8 cellular contexts compared by ENCODE assay signal in genomic region chr10:103712898-103713498, GRCh38.
DNase-seq lines count a peak whose midpoint lies in the region; ATAC-seq, FAIRE-seq and TF ChIP-seq lines count a peak whose summit lies in the region.

No MANE protein-coding gene starts in this region.

- H4K20me1 ChIP-seq in PC-9 (ENCODE audit: insufficient read depth) (no peaks in the 10 kb centered on the region), neural cell (ENCODE audit: insufficient read depth) (no peaks in the 10 kb centered on the region)

- H2AFZ ChIP-seq in PC-9 (no peak overlapping the region), neural cell (ENCODE audit: low read depth, low read length) (no peak overlapping the region)

- no peaks in the 10 kb centered on the region for H3K9me3 ChIP-seq in PC-9 (ENCODE audit: insufficient read depth, low read depth)
- no peaks in the 10 kb centered on the region for H3K9me3 ChIP-seq in neural cell (ENCODE audit: low read length)
- H3K9me3 ChIP-seq in stomach, result no peaks in the 10 kb centered on the region

- WGBS in stomach, 5 donors, result 12 to 19% (median 16%) methylated on average over 7 to 8 of the region's 8 CpGs

- no peak overlapping the region for H3K4me2 ChIP-seq in PC-9
- H3K4me2 ChIP-seq in neural cell (ENCODE audit: low read length), result no peak overlapping the region

- TF ChIP-seq CTCF in PC-9 (conservative IDR thresholded peaks at IDR 0.05) (peak; percentile 93), neural cell (IDR thresholded peaks at IDR 0.05; ENCODE audit: poor library complexity, severe bottlenecking) (peak; percentile 94), stomach (IDR thresholded peaks at IDR 0.05) (peak in 5 of 7 experiments; percentile 88 to 97 (median 94))

- CTCF ChIA-PET in PC-9 (lab: Charles Lee), result interaction anchor here (0.6 to 1.1 kb wide), 3 partner anchors 68 to 411 kb away, joined by 3 to 5 read pairs (median 3); no protein-coding TSS in a partner anchor

- FAIRE-seq in A204.1 (lab: Jason Lieb, UNC) (peak; percentile 94), GM12891 (lab: Jason Lieb, UNC) (peak; percentile 98)

- H3K36me3 ChIP-seq in PC-9 (ENCODE audit: low read depth), result no peaks in the 10 kb centered on the region
- H3K36me3 ChIP-seq in neural cell (ENCODE audit: insufficient read depth, low read length), result no peaks in the 10 kb centered on the region
- no peaks in the 10 kb centered on the region for H3K36me3 ChIP-seq in stomach

- H3K4me3 ChIP-seq in PC-9 (no peak overlapping the region), neural cell (ENCODE audit: low read length) (no peak overlapping the region), stomach (no peak overlapping the region)

- peaks cover 43% of the 10 kb centered on the region for H3K4me1 ChIP-seq in PC-9 (replicated peaks; ENCODE audit: insufficient read depth)
- peaks cover 0 to 33% (median 22%) of the 10 kb centered on the region in 4 donors for H3K4me1 ChIP-seq in stomach

- H3F3A ChIP-seq in PC-9 (ENCODE audit: insufficient read depth, low read depth) (peaks cover 10% of the 10 kb centered on the region; the same call in 1 of the 2 replicates), neural cell (ENCODE audit: insufficient read depth, low read length, poor library complexity, severe bottlenecking) (no peaks in the 10 kb centered on the region)

- no peaks in the 10 kb centered on the region for H3K27me3 ChIP-seq in PC-9 (ENCODE audit: insufficient read depth, low read depth)
- H3K27me3 ChIP-seq in neural cell (ENCODE audit: insufficient read depth, low read depth, low read length), result no peaks in the 10 kb centered on the region
- no peaks in the 10 kb centered on the region for H3K27me3 ChIP-seq in stomach

- H3K27me3 Mint-ChIP-seq in activated T-cell treated with anti-CD3 and anti-CD28 coated beads, Interleukin-2, amount 50 U/mL, for 4 hours (ENCODE audit: low read depth), result no peaks in the 10 kb centered on the region

- H3K36me3 Mint-ChIP-seq in activated T-cell treated with anti-CD3 and anti-CD28 coated beads, Interleukin-2, amount 50 U/mL, for 4 hours (ENCODE audit: insufficient read depth), result no peaks in the 10 kb centered on the region

- TF ChIP-seq EP300 in neural cell (conservative IDR thresholded peaks at IDR 0.05; ENCODE audit: poor library complexity, severe bottlenecking), result no peak
- TF ChIP-seq EP300 in stomach (IDR thresholded peaks at IDR 0.05), result no peak

- no peaks in the 10 kb centered on the region for H3K9me2 ChIP-seq in PC-9 (ENCODE audit: insufficient read depth)
- H3K9me2 ChIP-seq in neural cell (ENCODE audit: insufficient read depth, low read length), result no peaks in the 10 kb centered on the region

- H3K9ac ChIP-seq in neural cell (ENCODE audit: low read length), result no peak overlapping the region

- intact Hi-C loops in PC-9 (cut with micrococcal nuclease; ENCODE audit: unreplicated experiment) (loop anchor here (1.0 to 10.0 kb wide), 7 partner anchors 72 to 492 kb away; partner anchors contain the start of gene SFR1), stomach (cut with DNase I; ENCODE audit: low total_unique reads) (loop anchor here (5.0 kb wide), 1 partner anchor 144 kb away; the partner anchor contains the start of gene SH3PXD2A)

- no TSS peak for BruUV-seq in PC-9 (replicated peaks; lab: Mats Ljungman, UMichigan)

- no peaks in the 10 kb centered on the region for H3K9me3 Mint-ChIP-seq in activated T-cell treated with anti-CD3 and anti-CD28 coated beads, Interleukin-2, amount 50 U/mL, for 4 hours

- H3K27ac ChIP-seq in PC-9 (no peak overlapping the region), neural cell (ENCODE audit: low read length) (no peak overlapping the region), stomach (no peak overlapping the region)

- H3K79me2 ChIP-seq in PC-9 (ENCODE audit: low read depth), result no peaks in the 10 kb centered on the region
- H3K79me2 ChIP-seq in neural cell (replicated peaks; ENCODE audit: insufficient read depth, low read length), result no peaks in the 10 kb centered on the region

- TF ChIP-seq POLR2A in GM12891 (IDR thresholded peaks at IDR 0.05; ENCODE audit: low read depth, low read length) (no peak), stomach (IDR thresholded peaks at IDR 0.05) (no peak)

- TF ChIP-seq RAD21 in neural cell (conservative IDR thresholded peaks at IDR 0.05), result peak; percentile 97

- peak; percentile 66 for DNase-seq in GM12891 (ENCODE audit: insufficient read length, low spot score)
- DNase-seq in HK-2 (ENCODE audit: unreplicated experiment), result peak; percentile 77
- DNase-seq in PC-9, result peak; percentile 45 to 67
- DNase-seq in activated T-cell treated with anti-CD3 and anti-CD28 coated beads, Interleukin-2, amount 50 U/mL, for 4 hours, result peak; percentile 80
- peak; percentile 63 for DNase-seq in fibroblast of gingiva (ENCODE audit: low read depth)
- peak; percentile 88 for DNase-seq in stomach

- peak; percentile 87 to 88 for ATAC-seq in activated T-cell treated with anti-CD3 and anti-CD28 coated beads, Interleukin-2, amount 50 U/mL, for 4 hours

- no peak overlapping the region for H3K4me3 Mint-ChIP-seq in activated T-cell treated with anti-CD3 and anti-CD28 coated beads, Interleukin-2, amount 50 U/mL, for 4 hours

- POLR2A ChIA-PET in PC-9 (lab: Charles Lee; ENCODE audit: unreplicated experiment), result interaction anchor here (0.5 kb wide), 1 partner anchor 35 kb away, joined by 3 read pairs; no protein-coding TSS in a partner anchor

- H3K4me1 Mint-ChIP-seq in activated T-cell treated with anti-CD3 and anti-CD28 coated beads, Interleukin-2, amount 50 U/mL, for 4 hours (ENCODE audit: low read depth), result no peaks in the 10 kb centered on the region

TF ChIP-seq in GM12891, 5 proteins besides CTCF, POLR2A, EP300 and RAD21:
- no peak for TF ChIP-seq POU2F2 (IDR thresholded peaks at IDR 0.05; ENCODE audit: low read depth, low read length)
- no peak for TF ChIP-seq PAX5 (IDR thresholded peaks at IDR 0.05; ENCODE audit: insufficient read depth, low read length, severe bottlenecking)
- no peak for TF ChIP-seq POLR2AphosphoS5 (IDR thresholded peaks at IDR 0.05; ENCODE audit: low read depth, low read length)
- no peak for TF ChIP-seq SPI1 (IDR thresholded peaks at IDR 0.05; ENCODE audit: low read depth, low read length)
- no peak for TF ChIP-seq TAF1 (IDR thresholded peaks at IDR 0.05; ENCODE audit: low read depth, low read length)

TF ChIP-seq in neural cell, 6 proteins besides CTCF, POLR2A, EP300 and RAD21:
- no peak for TF ChIP-seq TAF1 (IDR thresholded peaks at IDR 0.05; ENCODE audit: low read depth)
- peak; percentile 96 for TF ChIP-seq SMC3 (conservative IDR thresholded peaks at IDR 0.05; ENCODE audit: poor library complexity)
